Comparison of ENCODE assay signal across 14 cellular contexts in genomic region chr5:96067251-96067650, GRCh38.
DNase-seq lines count a peak whose midpoint lies in the region; ATAC-seq and TF ChIP-seq lines count a peak whose summit lies in the region.
"Had no signal": no experiment of that assay in that cellular context is flagged by ENCODE, and none has a peak within 500 bp of the region (broad histone marks: within the 10 kb centered on the region; RNA-seq: fewer than 3 reads in every experiment).

No MANE protein-coding gene starts in this region.

- H3K4me1 ChIP-seq in cardiac muscle cell (ENCODE audit: low read depth) (peaks cover 12% of the 10 kb centered on the region), right cardiac atrium (ENCODE audit: control insufficient read depth, insufficient read depth, low read length) (no peaks in the 10 kb centered on the region), gastrocnemius medialis (no peaks in the 10 kb centered on the region)

- WGBS in right cardiac atrium = 92% methylated on average over 1 of the region's 1 CpG

- H3K27ac ChIP-seq in cardiac muscle cell (peak overlapping the region; percentile 59), right cardiac atrium (ENCODE audit: low read length) (no peak overlapping the region), gastrocnemius medialis (no peak overlapping the region)

- no peak for TF ChIP-seq POLR2A in gastrocnemius medialis (IDR thresholded peaks at IDR 0.05)

- H3K9me3 ChIP-seq in cardiac muscle cell (ENCODE audit: low read depth) = no peaks in the 10 kb centered on the region
- H3K9me3 ChIP-seq in right cardiac atrium (ENCODE audit: control insufficient read depth, low read length) = no peaks in the 10 kb centered on the region
- no peaks in the 10 kb centered on the region for H3K9me3 ChIP-seq in gastrocnemius medialis

- intact Hi-C loops in right cardiac atrium (cut with DNase I) (no loop called here), gastrocnemius medialis (cut with DNase I; ENCODE audit: low total_unique reads) (no loop called here)

- in situ Hi-C loops in gastrocnemius medialis (cut with MboI; ENCODE audit: low sequenced_read_pairs in 4 of 4) = no loop called here

- TF ChIP-seq CTCF in cardiac muscle cell (IDR thresholded peaks at IDR 0.05; ENCODE audit: low read depth, low read length) (no peak), fibroblast of mammary gland (conservative IDR thresholded peaks at IDR 0.05; ENCODE audit: control insufficient read depth, insufficient read depth, low read depth, low read length) (no peak), gastrocnemius medialis (IDR thresholded peaks at IDR 0.05 in 4 of 5, conservative IDR thresholded peaks at IDR 0.05 in 1 of 5) (no peak)

- DNase-seq in cardiac muscle cell (ENCODE audit: low read depth in 1 of 2, low spot score in 1 of 2) (no peak), right cardiac atrium (no peak), fibroblast of mammary gland (ENCODE audit: low read depth) (peak; percentile 25), gastrocnemius medialis (no peak)
- DNase-seq in activated CD8-positive, alpha-beta memory T cell treated with anti-CD3 and anti-CD28 coated beads for 24 hours = no peak
- DNase-seq: activated naive CD4-positive, alpha-beta T cell treated with anti-CD3 and anti-CD28 coated beads, Interleukin-2, amount 50 U/mL, for 16 hours; glutamatergic neuron; immature natural killer cell; NCI-H2029; NCI-H524; nephron progenitor cell had no signal

- H3K36me3 ChIP-seq in cardiac muscle cell (no peaks in the 10 kb centered on the region), gastrocnemius medialis (no peaks in the 10 kb centered on the region)

- H3K4me3 ChIP-seq in cardiac muscle cell = no peak overlapping the region
- H3K4me3 ChIP-seq in right cardiac atrium (ENCODE audit: low read length) = no peak overlapping the region
- H3K4me3 ChIP-seq in fibroblast of mammary gland (ENCODE audit: control insufficient read depth, low read depth, low read length) = no peak overlapping the region
- H3K4me3 ChIP-seq in gastrocnemius medialis = no peak overlapping the region

- H3K27me3 ChIP-seq in cardiac muscle cell (no peaks in the 10 kb centered on the region), right cardiac atrium (ENCODE audit: control insufficient read depth, insufficient read depth) (no peaks in the 10 kb centered on the region), gastrocnemius medialis (no peaks in the 10 kb centered on the region)

- ATAC-seq in right cardiac atrium = no peak
- peak; percentile 10; the same call in 2 of the 3 replicates for ATAC-seq in SK-N-SH treated with all-trans-retinoic acid at 6 μM for 48 hours
- ATAC-seq in gastrocnemius medialis = no peak
- ATAC-seq in HG02970 (IDR thresholded peaks at IDR 0.05; ENCODE audit: low FRiP score, unreplicated experiment) = no peak
- ATAC-seq in HG03378 (IDR thresholded peaks at IDR 0.05; ENCODE audit: unreplicated experiment) = no peak

TF ChIP-seq in SK-N-SH treated with all-trans-retinoic acid at 6 μM for 48 hours, 23 proteins besides CTCF, POLR2A, EP300 and RAD21:
- 0 out of 2 replicates have a peak, but pooled peaks have one; percentile 5 for TF ChIP-seq POU6F1 (CRISPR knock-in tag; IDR thresholded peaks at IDR 0.05; ENCODE audit: borderline replicate concordance, low read depth)
- no peak for TF ChIP-seq ESRRG (CRISPR knock-in tag; IDR thresholded peaks at IDR 0.05)
